ENCODE assay signal across 20 cellular contexts in the genomic region with DNA sequence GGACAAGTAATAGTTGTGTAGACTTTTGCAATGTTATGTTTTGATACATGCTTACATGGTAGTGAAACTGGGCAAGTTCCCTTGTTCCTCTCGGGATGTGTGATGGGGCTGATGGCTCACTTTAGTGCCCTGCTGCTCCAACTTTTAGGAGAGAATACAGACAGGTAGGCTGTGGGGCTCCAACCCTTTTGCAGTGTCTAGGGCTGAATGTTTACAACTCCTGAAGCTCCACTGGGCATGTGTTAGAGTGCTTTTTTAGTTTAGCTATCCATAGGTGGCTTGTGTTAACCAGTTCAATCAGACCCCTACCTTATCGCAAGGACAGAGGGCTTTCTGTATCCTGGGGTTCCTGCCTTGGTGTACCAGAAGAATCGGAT. TPM values are rescaled to one million over a fixed set of nuclear protein-coding genes. Genes with fewer than 3 reads are reported as not detected.
DNase-seq lines count a peak whose midpoint lies in the region; ATAC-seq and TF ChIP-seq lines count a peak whose summit lies in the region.
"Had no signal": no experiment of that assay in that cellular context is flagged by ENCODE, and none has a peak within 500 bp of the region (broad histone marks: within the 10 kb centered on the region; RNA-seq: fewer than 3 reads in every experiment).

No MANE protein-coding gene starts in this region.

- POLR2A ChIA-PET in CD4-positive, alpha-beta T cell (lab: Charles Lee): interaction anchor here (1.1 to 2.2 kb wide), 4 partner anchors 34 to 91 kb away, joined by 3 to 16 read pairs (median 8); a partner anchor contains a TSS
- POLR2A ChIA-PET in activated CD4-positive, alpha-beta memory T cell treated with anti-CD3 and anti-CD28 coated beads, Interleukin-2, amount 10 ng/mL, durations not matched to agents 7 days and 5 days (lab: Charles Lee): interaction anchor here (0.5 to 3.5 kb wide), 9 partner anchors 29 to 172 kb away, joined by 3 to 31 read pairs (median 5); a partner anchor contains a TSS

- CTCF ChIA-PET in CD4-positive, alpha-beta T cell (lab: Charles Lee): interaction anchor here (1.3 kb wide), 1 partner anchor 103 kb away, joined by 3 read pairs; no protein-coding TSS in a partner anchor
- CTCF ChIA-PET in activated CD4-positive, alpha-beta memory T cell treated with anti-CD3 and anti-CD28 coated beads, Interleukin-2, amount 10 ng/mL, durations not matched to agents 7 days and 5 days (lab: Charles Lee): interaction anchor here (1.0 to 12.4 kb wide), 7 partner anchors 15 to 147 kb away, joined by 3 to 170 read pairs (median 13); a partner anchor contains a TSS

- peaks cover 42% of the 10 kb centered on the region for H3K4me1 Mint-ChIP-seq in T-helper 2 cell treated with Interferon-gamma antibody and Interleukin-4, amounts not matched to agents 5 μg/mL and 100 μg/mL, for 36 hours (ENCODE audit: low read depth)
- H3K4me1 Mint-ChIP-seq in CD4-positive, alpha-beta T cell (ENCODE audit: low read depth): peaks cover 44% of the 10 kb centered on the region
- H3K4me1 Mint-ChIP-seq in activated CD4-positive, alpha-beta memory T cell treated with anti-CD3 and anti-CD28 coated beads, Interleukin-2, amount 10 ng/mL, durations not matched to agents 7 days and 5 days: peaks cover 49% of the 10 kb centered on the region

- H3K4me3 Mint-ChIP-seq in T-helper 2 cell treated with Interferon-gamma antibody and Interleukin-4, amounts not matched to agents 5 μg/mL and 100 μg/mL, for 36 hours: peak overlapping the region; percentile 26
- no peak overlapping the region for H3K4me3 Mint-ChIP-seq in CD4-positive, alpha-beta T cell
- no peak overlapping the region for H3K4me3 Mint-ChIP-seq in activated CD4-positive, alpha-beta memory T cell treated with anti-CD3 and anti-CD28 coated beads, Interleukin-2, amount 10 ng/mL, durations not matched to agents 7 days and 5 days
- H3K4me3 Mint-ChIP-seq: brain; dendritic cell treated with granulocyte-macrophage colony-stimulating factor and Interleukin-4, amounts not matched to agents 40 ng/mL and 50 ng/mL, for 4 days; HFFc6 had no signal

- peak overlapping the region; percentile 47 for H3K27ac ChIP-seq in CD4-positive, alpha-beta T cell (ENCODE audit: low read depth, low read length)
- H3K27ac ChIP-seq: BLaER1, PC-9, testis had no signal

- no peak for TF ChIP-seq CTCF in CD4-positive, alpha-beta T cell (IDR thresholded peaks at IDR 0.05)

- peaks cover 34% of the 10 kb centered on the region for H3K36me3 Mint-ChIP-seq in T-helper 2 cell treated with Interferon-gamma antibody and Interleukin-4, amounts not matched to agents 5 μg/mL and 100 μg/mL, for 36 hours (ENCODE audit: low read depth)
- H3K36me3 Mint-ChIP-seq in CD4-positive, alpha-beta T cell (ENCODE audit: low read depth): peaks cover 5% of the 10 kb centered on the region
- H3K36me3 Mint-ChIP-seq in activated CD4-positive, alpha-beta memory T cell treated with anti-CD3 and anti-CD28 coated beads, Interleukin-2, amount 10 ng/mL, durations not matched to agents 7 days and 5 days (ENCODE audit: low read depth): peaks cover 41% of the 10 kb centered on the region
- H3K36me3 Mint-ChIP-seq: brain had no signal

- ATAC-seq in CD4-positive, alpha-beta T cell (ENCODE audit: poor library complexity): no peak
- ATAC-seq in esophagus mucosa (peak; percentile 33), GM18858 (IDR thresholded peaks at IDR 0.05; ENCODE audit: unreplicated experiment) (no peak), HG03432 (IDR thresholded peaks at IDR 0.05; ENCODE audit: unreplicated experiment) (no peak)

- H3K9me3 ChIP-seq in CD4-positive, alpha-beta T cell (ENCODE audit: control insufficient read depth, low read length): no peaks in the 10 kb centered on the region
- H3K9me3 ChIP-seq: BLaER1, testis had no signal

- H3K27me3 ChIP-seq in CD4-positive, alpha-beta T cell (ENCODE audit: control insufficient read depth, insufficient read depth, low read length): no peaks in the 10 kb centered on the region
- H3K27me3 ChIP-seq: BLaER1, testis had no signal

- peak overlapping the region; percentile 95 for H3K27ac Mint-ChIP-seq in T-helper 2 cell treated with Interferon-gamma antibody and Interleukin-4, amounts not matched to agents 5 μg/mL and 100 μg/mL, for 36 hours
- H3K27ac Mint-ChIP-seq in CD4-positive, alpha-beta T cell: peak overlapping the region; percentile 81
- peak overlapping the region; percentile 55 for H3K27ac Mint-ChIP-seq in activated CD4-positive, alpha-beta memory T cell treated with anti-CD3 and anti-CD28 coated beads, Interleukin-2, amount 10 ng/mL, durations not matched to agents 7 days and 5 days
- H3K27ac Mint-ChIP-seq: brain; dendritic cell treated with granulocyte-macrophage colony-stimulating factor and Interleukin-4, amounts not matched to agents 40 ng/mL and 50 ng/mL, for 4 days; HFFc6 had no signal

- H3K27me3 Mint-ChIP-seq in T-helper 2 cell treated with Interferon-gamma antibody and Interleukin-4, amounts not matched to agents 5 μg/mL and 100 μg/mL, for 36 hours (ENCODE audit: low read depth): no peaks in the 10 kb centered on the region
- no peaks in the 10 kb centered on the region for H3K27me3 Mint-ChIP-seq in CD4-positive, alpha-beta T cell
- peaks cover 17% of the 10 kb centered on the region for H3K27me3 Mint-ChIP-seq in activated CD4-positive, alpha-beta memory T cell treated with anti-CD3 and anti-CD28 coated beads, Interleukin-2, amount 10 ng/mL, durations not matched to agents 7 days and 5 days
- H3K27me3 Mint-ChIP-seq: dendritic cell treated with granulocyte-macrophage colony-stimulating factor and Interleukin-4, amounts not matched to agents 40 ng/mL and 50 ng/mL, for 4 days had no signal

- no peak for DNase-seq in T-helper 2 cell treated with Interferon-gamma antibody and Interleukin-4, amounts not matched to agents 5 μg/mL and 100 μg/mL, for 36 hours (ENCODE audit: low spot score)
- DNase-seq in T-helper 2 cell (no peak), HK-2 (ENCODE audit: unreplicated experiment) (no peak)
- no peak for DNase-seq in CD4-positive, alpha-beta T cell
- DNase-seq in activated CD4-positive, alpha-beta memory T cell treated with anti-CD3 and anti-CD28 coated beads, Interleukin-2, amount 10 ng/mL, durations not matched to agents 7 days and 5 days: peak; percentile 9
- DNase-seq: 8988T; activated CD4-positive, alpha-beta T cell treated with anti-CD3 and anti-CD28 coated beads, Interleukin-2, amount 50 U/mL, for 48 hours; foreskin fibroblast; HFFc6; hippocampal formation; kidney glomerular epithelial cell; mesenchymal stem cell; PC-9 had no signal

- peaks cover 38% of the 10 kb centered on the region for H3K9me3 Mint-ChIP-seq in T-helper 2 cell treated with Interferon-gamma antibody and Interleukin-4, amounts not matched to agents 5 μg/mL and 100 μg/mL, for 36 hours
- no peaks in the 10 kb centered on the region for H3K9me3 Mint-ChIP-seq in CD4-positive, alpha-beta T cell
- H3K9me3 Mint-ChIP-seq in activated CD4-positive, alpha-beta memory T cell treated with anti-CD3 and anti-CD28 coated beads, Interleukin-2, amount 10 ng/mL, durations not matched to agents 7 days and 5 days: peaks cover 33% of the 10 kb centered on the region
- H3K9me3 Mint-ChIP-seq: dendritic cell treated with granulocyte-macrophage colony-stimulating factor and Interleukin-4, amounts not matched to agents 40 ng/mL and 50 ng/mL, for 4 days had no signal

- intact Hi-C loops in CD4-positive, alpha-beta T cell (cut with DNase I, micrococcal nuclease): no loop called here

RNA-seq across cellular contexts. Expression of a gene that starts 33.8 kb away (rescaled TPM):
- 10 to 100 TPM; 11.0 to 11.9 TPM for total RNA-seq in CD4-positive, alpha-beta T cell
- 10 to 100 TPM; 19.8 to 20.1 TPM for total RNA-seq in activated CD4-positive, alpha-beta memory T cell treated with anti-CD3 and anti-CD28 coated beads, Interleukin-2, amount 10 ng/mL, durations not matched to agents 7 days and 5 days
- 78.8 TPM for total RNA-seq in esophagus mucosa

RNA-seq across cellular contexts. Expression of a gene that starts 34.5 kb away (rescaled TPM):
- 10 to 100 TPM; 25.8 to 27.4 TPM for total RNA-seq in CD4-positive, alpha-beta T cell
- total RNA-seq in activated CD4-positive, alpha-beta memory T cell treated with anti-CD3 and anti-CD28 coated beads, Interleukin-2, amount 10 ng/mL, durations not matched to agents 7 days and 5 days: 10 to 100 TPM; 50.0 to 51.3 TPM
- 8.4 TPM for total RNA-seq in esophagus mucosa
